29 cellular contexts compared by ENCODE assay signal in the genomic region with DNA sequence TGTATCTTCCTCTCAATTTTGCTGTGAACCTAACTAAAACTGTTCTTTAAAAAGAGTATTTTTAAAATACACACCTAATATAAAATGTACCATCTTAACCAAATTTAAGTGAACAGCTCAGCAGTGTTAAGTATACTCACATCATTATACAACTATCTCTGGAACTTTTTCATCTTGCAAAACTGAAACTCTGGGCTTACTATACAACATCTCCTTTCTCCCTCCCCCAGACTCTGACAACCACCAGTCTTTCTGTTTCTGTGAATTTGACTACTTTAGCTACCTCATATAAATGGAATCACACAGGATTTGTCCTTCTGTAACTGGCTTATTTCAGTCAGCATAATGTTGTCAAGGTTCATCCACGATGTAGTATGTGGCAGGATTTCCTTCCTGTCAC.
"Had no signal": no experiment of that assay in that cellular context is flagged by ENCODE, and none has a peak within 500 bp of the region (broad histone marks: within the 10 kb centered on the region; RNA-seq: fewer than 3 reads in every experiment).

No MANE protein-coding gene starts in this region.

- H3K36me3 ChIP-seq: adrenal gland, cardiac muscle cell had no signal

- H3K9me3 ChIP-seq: adrenal gland had no signal

- H2AFZ ChIP-seq: PC-9 had no signal

- H3K4me1 ChIP-seq: adrenal gland had no signal

- ATAC-seq: activated naive CD4-positive, alpha-beta T cell treated with anti-CD3 and anti-CD28 coated beads, Interleukin-2, amount 50 U/mL, for 72 hours; activated T-cell treated with anti-CD3 and anti-CD28 coated beads, Interleukin-2, amount 50 U/mL, for 4 hours; Right ventricle myocardium inferior; T-helper 17 cell had no signal

- DNase-seq: activated B cell treated with CpG ODN at 0.5 μM for 24 hours; activated CD4-positive, alpha-beta memory T cell treated with anti-CD3 and anti-CD28 coated beads for 36 hours; activated CD4-positive, alpha-beta T cell treated with anti-CD3 and anti-CD28 coated beads for 4 hours; activated CD4-positive, alpha-beta T cell treated with anti-CD3 and anti-CD28 coated beads, Interleukin-2, amount 50 U/mL, for 1 hour; activated CD4-positive, CD25-positive, alpha-beta regulatory T cell treated with anti-CD3 and anti-CD28 coated beads, Interleukin-2, amount 50 U/mL, for 72 hours; activated CD8-positive, alpha-beta memory T cell treated with anti-CD3 and anti-CD28 coated beads, Interleukin-2, amount 50 U/mL, for 4 hours; activated gamma-delta T cell treated with Interleukin-2 at 50 U/mL for 16 hours; activated naive CD4-positive, alpha-beta T cell treated with anti-CD3 and anti-CD28 coated beads for 36 hours; activated T-cell treated with anti-CD3 and anti-CD28 coated beads for 4 hours; activated T-cell treated with anti-CD3 and anti-CD28 coated beads, Interleukin-2, amount 50 U/mL, for 4 hours; adrenal gland; anterior cingulate cortex; KBM-7; NCI-H1105; NCI-H1417 treated with DMSO at 0.1 percent for 48 hours; NCI-H187 treated with DMSO at 0.1 percent for 48 hours; NCI-H2081; NCI-H226; NCI-H446 treated with DMSO at 0.1 percent for 48 hours; NCI-H69; NK-92 treated with Interleukin-12 subunit alpha and Interleukin-12 subunit beta, amount 100 ng/mL, for 24 hours; PC-9; SIG-M5; T-helper 17 cell had no signal

- H3K4me3 ChIP-seq: adrenal gland, cardiac muscle cell, PC-9 had no signal

- H3K27ac ChIP-seq: adrenal gland, cardiac muscle cell, PC-9, RWPE1, VCaP had no signal

- H3K4me2 ChIP-seq: PC-9 had no signal
